8 cellular contexts compared by ENCODE assay signal in the genomic region with DNA sequence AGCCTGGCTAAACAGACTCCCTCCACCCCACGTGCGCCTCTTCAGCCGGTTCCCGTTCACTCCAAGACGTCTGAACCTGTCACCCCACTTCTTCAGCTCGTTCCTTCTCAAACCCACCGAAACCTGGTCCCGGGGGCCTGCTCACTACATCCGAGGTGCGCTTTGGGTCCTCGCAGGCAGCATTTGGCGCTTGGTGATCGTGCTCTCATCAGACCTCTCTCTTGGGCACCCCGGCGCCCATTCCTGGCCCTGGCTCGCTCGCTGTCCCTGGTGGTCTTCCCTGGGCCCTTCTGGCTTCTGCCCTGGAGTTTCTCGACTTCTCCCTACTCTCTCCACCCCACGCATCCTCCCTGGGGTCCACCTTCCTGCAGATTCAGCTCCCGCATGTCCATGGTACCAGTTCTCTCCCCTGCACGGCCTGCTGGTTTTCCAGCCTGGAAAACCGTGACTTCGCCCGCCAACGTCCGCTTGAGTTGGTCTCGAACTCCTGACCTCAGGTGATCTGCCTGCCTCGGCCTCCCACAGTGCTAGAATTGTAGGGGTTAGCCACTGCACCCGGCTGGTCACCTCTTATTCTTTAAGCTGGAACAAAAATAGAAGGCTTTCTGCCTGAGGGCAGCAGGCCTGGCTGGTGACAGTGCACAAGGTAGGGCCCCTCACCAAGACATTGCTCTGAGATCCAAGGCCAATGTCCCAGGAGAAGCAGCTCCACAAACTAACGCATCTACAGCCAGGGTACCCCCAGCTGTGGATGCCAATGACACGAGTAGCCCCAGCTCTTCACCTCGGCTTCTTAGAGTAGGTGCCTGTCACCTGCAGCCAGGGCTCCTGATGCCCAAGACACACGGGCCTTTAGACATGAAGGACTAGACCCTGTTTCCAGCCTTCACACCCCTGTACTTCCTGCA. TPM values are rescaled to one million over a fixed set of nuclear protein-coding genes. Genes with fewer than 3 reads are reported as not detected.
A peak's percentile ranks its signal among the peaks of the same experiment; 100 is the strongest.
DNase-seq lines count a peak whose midpoint lies in the region; ATAC-seq and TF ChIP-seq lines count a peak whose summit lies in the region.

No MANE protein-coding gene starts in this region.

- peak overlapping the region; percentile 93 for H3K4me3 Mint-ChIP-seq in CD4-positive, alpha-beta T cell
- H3K4me3 Mint-ChIP-seq in neural crest cell, result peak overlapping the region; percentile 91

- H3K27me3 ChIP-seq in CD4-positive, alpha-beta T cell (ENCODE audit: control insufficient read depth, insufficient read depth, low read length), result no peaks in the 10 kb centered on the region
- H3K27me3 ChIP-seq in effector memory CD4-positive, alpha-beta T cell (replicated peaks; ENCODE audit: control insufficient read depth, insufficient read depth, low read length, poor library complexity, severe bottlenecking), result no peaks in the 10 kb centered on the region

- H3K9me3 Mint-ChIP-seq in CD4-positive, alpha-beta T cell, result no peaks in the 10 kb centered on the region
- H3K9me3 Mint-ChIP-seq in neural crest cell, result no peaks in the 10 kb centered on the region

- CTCF ChIA-PET in CD4-positive, alpha-beta T cell (lab: Charles Lee), result interaction anchor here (0.7 to 2.7 kb wide), 17 partner anchors 7 to 254 kb away, joined by 3 to 16 read pairs (median 4); a partner anchor contains a TSS

- intact Hi-C loops in CD4-positive, alpha-beta T cell (cut with DNase I, micrococcal nuclease), result loop anchor here in 1 of 2 experiments (5.0 to 10.0 kb wide), 4 partner anchors 321 to 548 kb away; a partner anchor contains a TSS

- H3K36me3 ChIP-seq in effector memory CD4-positive, alpha-beta T cell (ENCODE audit: control insufficient read depth, insufficient read depth, low read length), result no peaks in the 10 kb centered on the region

- POLR2A ChIA-PET in CD4-positive, alpha-beta T cell (lab: Charles Lee), result interaction anchor here (0.6 to 3.4 kb wide), 19 partner anchors 8 to 389 kb away, joined by 3 to 20 read pairs (median 4); a partner anchor contains a TSS

- no peaks in the 10 kb centered on the region for H3K27me3 Mint-ChIP-seq in CD4-positive, alpha-beta T cell
- no peaks in the 10 kb centered on the region for H3K27me3 Mint-ChIP-seq in neural crest cell (ENCODE audit: low read depth)

- peak overlapping the region; percentile 83 for H3K4me3 ChIP-seq in effector memory CD4-positive, alpha-beta T cell (ENCODE audit: insufficient read depth, low read depth, low read length, poor library complexity, severe bottlenecking)

- H3K9me3 ChIP-seq in CD4-positive, alpha-beta T cell (ENCODE audit: control insufficient read depth, low read length), result no peaks in the 10 kb centered on the region
- H3K9me3 ChIP-seq in effector memory CD4-positive, alpha-beta T cell (ENCODE audit: control insufficient read depth, low read length), result no peaks in the 10 kb centered on the region

- no peak overlapping the region for H3K27ac ChIP-seq in CD4-positive, alpha-beta T cell (ENCODE audit: low read depth, low read length)
- H3K27ac ChIP-seq in effector memory CD4-positive, alpha-beta T cell (ENCODE audit: insufficient read depth, low read length, poor library complexity, severe bottlenecking), result peak overlapping the region; percentile 79

- H3K27ac Mint-ChIP-seq in CD4-positive, alpha-beta T cell, result peak overlapping the region; percentile 90
- peak overlapping the region; percentile 94 for H3K27ac Mint-ChIP-seq in neural crest cell (ENCODE audit: unreplicated experiment)

- peaks cover 64% of the 10 kb centered on the region for H3K4me1 Mint-ChIP-seq in CD4-positive, alpha-beta T cell (ENCODE audit: low read depth)
- H3K4me1 Mint-ChIP-seq in neural crest cell, result peaks cover 49% of the 10 kb centered on the region

- H3K4me1 ChIP-seq in effector memory CD4-positive, alpha-beta T cell (ENCODE audit: control insufficient read depth, insufficient read depth, low read length, poor library complexity, severe bottlenecking), result peaks cover 48% of the 10 kb centered on the region

- no peak for TF ChIP-seq CTCF in CD4-positive, alpha-beta T cell (IDR thresholded peaks at IDR 0.05)
- TF ChIP-seq CTCF in neural crest cell (conservative IDR thresholded peaks at IDR 0.05), result no peak

- DNase-seq in CD4-positive, alpha-beta T cell, result no peak
- DNase-seq in M059J (ENCODE audit: low read depth) (peak; percentile 47), neural crest cell (ENCODE audit: low read depth, low spot score) (no peak), GF-D8 (lab: John Stamatoyannopoulos, UW) (no peak), SKM-1 treated with dmso at 0.1 percent for 144 hours (lab: John Stamatoyannopoulos, UW; ENCODE audit: unreplicated experiment) (no peak)
- no peak for DNase-seq in effector memory CD4-positive, alpha-beta T cell
- DNase-seq in central memory CD4-positive, alpha-beta T cell, result no peak

- no peak for ATAC-seq in CD4-positive, alpha-beta T cell (ENCODE audit: poor library complexity)
- ATAC-seq in HG02571 (IDR thresholded peaks at IDR 0.05; ENCODE audit: unreplicated experiment), result no peak

- H3K36me3 Mint-ChIP-seq in CD4-positive, alpha-beta T cell (ENCODE audit: low read depth), result no peaks in the 10 kb centered on the region
- H3K36me3 Mint-ChIP-seq in neural crest cell (ENCODE audit: low read depth), result no peaks in the 10 kb centered on the region

RNA-seq across cellular contexts. Expression of a gene that starts 1.0 kb away (rescaled TPM):
- 1 to 10 TPM; 1.9 to 3.7 TPM for total RNA-seq in CD4-positive, alpha-beta T cell
- total RNA-seq in M059J (2014; rRNA removed; shearing (Covaris generic)), result 24.4 and 37.5 TPM in 2 replicates
- 29.5 and 30.8 TPM in 2 replicates for total RNA-seq in neural crest cell
